ENCODE assay signal across 19 cellular contexts in the genomic region with DNA sequence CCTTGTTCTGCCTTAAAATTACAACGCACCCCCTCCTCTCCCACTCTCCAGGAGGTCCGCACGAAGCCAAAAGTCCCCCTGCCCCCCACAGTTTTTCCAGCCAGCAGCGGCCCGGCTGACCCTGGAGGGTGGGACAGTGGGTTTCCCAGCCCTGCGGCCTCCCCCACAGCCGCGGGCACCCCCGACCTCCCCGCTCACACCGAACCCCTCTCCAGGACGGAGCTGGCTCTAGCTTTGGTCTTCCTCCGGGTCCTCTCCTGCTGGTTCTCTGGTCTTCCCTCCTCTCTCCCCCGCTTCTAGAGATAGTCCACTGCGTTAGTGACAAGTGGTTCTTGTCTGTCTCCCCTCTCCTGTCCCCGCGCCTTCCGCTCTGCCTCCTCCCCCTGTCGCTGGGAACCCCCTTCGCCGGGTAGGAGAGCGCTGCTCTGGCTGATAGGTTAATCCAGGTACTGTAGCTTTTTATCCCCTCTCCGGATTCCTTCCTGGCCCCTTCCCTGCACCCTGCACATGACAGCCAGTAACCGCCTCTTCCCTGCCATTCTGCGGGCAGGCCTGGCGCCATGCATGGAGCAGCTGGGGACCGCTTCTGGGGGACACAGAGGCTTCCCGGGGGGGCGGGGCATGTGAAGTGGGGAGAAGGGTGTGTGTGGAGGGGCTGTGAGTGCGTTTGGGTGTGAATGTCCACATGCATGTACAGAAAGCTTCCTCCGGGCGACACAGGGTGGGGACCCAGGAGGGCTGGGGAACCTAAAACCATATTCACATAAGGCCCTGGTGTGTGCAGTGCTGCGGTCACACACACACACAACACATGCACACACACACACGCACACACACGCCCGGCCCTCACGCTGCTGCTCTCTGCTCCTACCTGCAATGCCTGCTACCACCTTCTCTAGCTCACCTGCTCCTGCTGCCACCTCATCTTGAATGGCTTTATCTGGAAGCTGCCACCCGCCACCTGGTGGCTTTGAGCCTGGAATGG. TPM values are rescaled to one million over a fixed set of nuclear protein-coding genes. Genes with fewer than 3 reads are reported as not detected.
"Had no signal": no experiment of that assay in that cellular context is flagged by ENCODE, and none has a peak within 500 bp of the region (broad histone marks: within the 10 kb centered on the region; RNA-seq: fewer than 3 reads in every experiment).

No MANE protein-coding gene starts in this region.

- H3K9me3 Mint-ChIP-seq: stimulated activated naive CD8-positive, alpha-beta T cell treated with anti-CD3 and anti-CD28 coated beads, Interleukin-15, amount 100 ng/mL, for 72 hours; WTC11 had no signal

- H3K36me3 Mint-ChIP-seq: WTC11 had no signal

- H3K4me3 Mint-ChIP-seq: activated CD8-positive, alpha-beta T cell treated with anti-CD3 and anti-CD28 coated beads, Interleukin-2, amount 10 ng/mL, durations not matched to agents 7 days and 5 days; stimulated activated naive CD8-positive, alpha-beta T cell treated with anti-CD3 and anti-CD28 coated beads, Interleukin-15, amount 100 ng/mL, for 72 hours had no signal

- H3K4me3 ChIP-seq: cardiac muscle cell, coronary artery, heart right ventricle, pancreas had no signal

- H3K36me3 ChIP-seq: cardiac muscle cell, pancreas had no signal

- H3K27me3 ChIP-seq: pancreas had no signal

- H3K27ac ChIP-seq: cardiac muscle cell, coronary artery, heart right ventricle, pancreas had no signal

- H3K27ac Mint-ChIP-seq: activated CD8-positive, alpha-beta T cell treated with anti-CD3 and anti-CD28 coated beads, Interleukin-2, amount 10 ng/mL, durations not matched to agents 7 days and 5 days; WTC11 had no signal

- DNase-seq: activated CD4-positive, alpha-beta T cell treated with anti-CD3 and anti-CD28 coated beads for 48 hours; activated CD8-positive, alpha-beta T cell treated with anti-CD3 and anti-CD28 coated beads, Interleukin-2, amount 10 ng/mL, durations not matched to agents 7 days and 5 days; activated naive CD4-positive, alpha-beta T cell treated with Interleukin-2 at 50 U/mL for 16 hours; effector CD8-positive, alpha-beta T cell; heart right ventricle; left ventricle myocardium superior; stimulated activated CD4-positive, alpha-beta T cell treated with anti-CD3 and anti-CD28 coated beads, Interleukin-15, amount 100 ng/mL, for 24 hours; stimulated activated CD4-positive, alpha-beta T cell treated with anti-CD3 and anti-CD28 coated beads, Interleukin-4, amount 100 ng/mL, for 24 hours; stimulated activated naive CD8-positive, alpha-beta T cell treated with anti-CD3 and anti-CD28 coated beads, Interleukin-15, amount 100 ng/mL, for 72 hours had no signal

- H3K9me3 ChIP-seq: heart right ventricle, pancreas had no signal

RNA-seq across cellular contexts. Expression of gene PRR36, which starts 17.2 kb away (rescaled TPM):
- total RNA-seq: skeletal muscle tissue had no signal
- polyA plus RNA-seq: fibroblast of lung, keratinocyte had no signal

RNA-seq across cellular contexts. Expression of gene LRRC8E, which starts 31.3 kb away (rescaled TPM):
- total RNA-seq: activated CD8-positive, alpha-beta T cell treated with anti-CD3 and anti-CD28 coated beads, Interleukin-2, amount 10 ng/mL, durations not matched to agents 7 days and 5 days; frontal cortex had no signal
- polyA plus RNA-seq: cardiac muscle cell, neural cell had no signal

RNA-seq across cellular contexts. Expression of gene TGFBR3L, which starts 57.7 kb away (rescaled TPM):
- total RNA-seq: frontal cortex, urinary bladder had no signal
- polyA plus RNA-seq: fibroblast of lung, neural cell had no signal
